ENCODE assay signal across 20 cellular contexts in genomic region chr3:42166662-42167300, GRCh38.
DNase-seq lines count a peak whose midpoint lies in the region; ATAC-seq and TF ChIP-seq lines count a peak whose summit lies in the region.
"Had no signal": no experiment of that assay in that cellular context is flagged by ENCODE, and none has a peak within 500 bp of the region (broad histone marks: within the 10 kb centered on the region; RNA-seq: fewer than 3 reads in every experiment).

No MANE protein-coding gene starts in this region.

- no peak for TF ChIP-seq POLR2A in Peyer's patch (IDR thresholded peaks at IDR 0.05)
- TF ChIP-seq POLR2A in gastrocnemius medialis (IDR thresholded peaks at IDR 0.05), result no peak

- no peaks in the 10 kb centered on the region for H3K27me3 ChIP-seq in Peyer's patch
- H3K27me3 ChIP-seq in gastrocnemius medialis, result no peaks in the 10 kb centered on the region

- H3K4me3 ChIP-seq in Peyer's patch (no peak overlapping the region), gastrocnemius medialis (no peak overlapping the region)
- H3K4me3 ChIP-seq: thoracic aorta had no signal

- ATAC-seq in left ventricle myocardium superior, result peak; percentile 80
- ATAC-seq in gastrocnemius medialis, result no peak
- ATAC-seq: activated naive CD4-positive, alpha-beta T cell treated with anti-CD3 and anti-CD28 coated beads, Interleukin-2, amount 50 U/mL, for 72 hours had no signal

- TF ChIP-seq CTCF in Peyer's patch (IDR thresholded peaks at IDR 0.05) (peak in 3 of 6 experiments; percentile 23 to 36 (median 23)), gastrocnemius medialis (IDR thresholded peaks at IDR 0.05 in 4 of 5, conservative IDR thresholded peaks at IDR 0.05 in 1 of 5) (no peak)

- in situ Hi-C loops in gastrocnemius medialis (cut with MboI; ENCODE audit: low sequenced_read_pairs in 4 of 4), result no loop called here

- peaks cover 0 to 34% (median 2%) of the 10 kb centered on the region in 4 donors for H3K4me1 ChIP-seq in Peyer's patch
- H3K4me1 ChIP-seq in gastrocnemius medialis, result peaks cover 61 to 67% of the 10 kb centered on the region in 2 donors

- intact Hi-C loops in left ventricle myocardium superior (cut with micrococcal nuclease), result no loop called here
- intact Hi-C loops in gastrocnemius medialis (cut with DNase I; ENCODE audit: low total_unique reads), result no loop called here
- intact Hi-C loops in posterior vena cava (cut with DNase I), result loop anchor here in 1 of 2 donors (5.0 kb wide), 1 partner anchor 396 kb away; no protein-coding TSS in a partner anchor

- H3K9me3 ChIP-seq in Peyer's patch (no peaks in the 10 kb centered on the region), gastrocnemius medialis (no peaks in the 10 kb centered on the region)
- H3K9me3 ChIP-seq: thoracic aorta had no signal

- H3K27ac ChIP-seq in Peyer's patch (peak overlapping the region in 3 of 4 donors; percentile 44 to 73 (median 73)), angular gyrus (ENCODE audit: low read depth, low read length) (peak overlapping the region; percentile 45), substantia nigra (ENCODE audit: low read depth, low read length, poor library complexity, severe bottlenecking) (peak overlapping the region; percentile 69), gastrocnemius medialis (peak overlapping the region in 1 of 4 donors; percentile 31)
- H3K27ac ChIP-seq: parathyroid adenoma, thoracic aorta had no signal

- H3K36me3 ChIP-seq in Peyer's patch (no peaks in the 10 kb centered on the region), gastrocnemius medialis (no peaks in the 10 kb centered on the region)
- H3K36me3 ChIP-seq: thoracic aorta had no signal

- DNase-seq in Peyer's patch, result no peak
- no peak for DNase-seq in left ventricle myocardium superior
- DNase-seq in substantia nigra (lab: John Stamatoyannopoulos, UW), result peak in 8 of 49 donors; percentile 12 to 56 (median 34)
- DNase-seq in gastrocnemius medialis, result no peak
- no peak for DNase-seq in posterior vena cava (ENCODE audit: low spot score)
- DNase-seq in NOMO-1 treated with DMSO at 0.1 percent for 48 hours (lab: John Stamatoyannopoulos, UW; ENCODE audit: unreplicated experiment), result no peak
- DNase-seq in NCI-H1048 (lab: John Stamatoyannopoulos, UW), result no peak
- DNase-seq: activated CD8-positive, alpha-beta memory T cell treated with anti-CD3 and anti-CD28 coated beads for 24 hours; activated T-cell treated with anti-CD3 and anti-CD28 coated beads, Interleukin-2, amount 50 U/mL, for 48 hours; CD4-positive, CD25-positive, alpha-beta regulatory T cell; GDM1; NCI-H146; NCI-H524 treated with DMSO at 0.1 percent for 48 hours; RPMI8226; stimulated activated CD4-positive, alpha-beta T cell treated with anti-CD3 and anti-CD28 coated beads, Interleukin-1b, Interleukin-23, amount 100 ng/mL, for 48 hours; T1000 had no signal
